1 cellular context compared by ENCODE assay signal in genomic region chrX:9995855-9996339, GRCh38.
TF ChIP-seq lines count a peak whose summit lies in the region.

No MANE protein-coding gene starts in this region.

TF ChIP-seq in GM12878, 131 proteins besides CTCF, POLR2A, EP300 and RAD21 (continued from another document):
- TF ChIP-seq, protein P1, sequence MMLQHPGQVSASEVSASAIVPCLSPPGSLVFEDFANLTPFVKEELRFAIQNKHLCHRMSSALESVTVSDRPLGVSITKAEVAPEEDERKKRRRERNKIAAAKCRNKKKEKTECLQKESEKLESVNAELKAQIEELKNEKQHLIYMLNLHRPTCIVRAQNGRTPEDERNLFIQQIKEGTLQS (IDR thresholded peaks at IDR 0.05; ENCODE audit: borderline replicate concordance, extremely low read depth, low read depth, low read length): peak; percentile 54; the same call in 1 of the 2 replicates
- TF ChIP-seq TARDBP (IDR thresholded peaks at IDR 0.05; ENCODE audit: borderline replicate concordance) (no peak), HCFC1 (IDR thresholded peaks at IDR 0.05; ENCODE audit: low read length) (no peak), MYB (IDR thresholded peaks at IDR 0.05; ENCODE audit: borderline replicate concordance, low read depth, low read length) (no peak), TBL1XR1 (IDR thresholded peaks at IDR 0.05; ENCODE audit: low read depth, low read length) (no peak), TCF7 (IDR thresholded peaks at IDR 0.05; ENCODE audit: borderline replicate concordance) (no peak), SMAD5 (IDR thresholded peaks at IDR 0.05; ENCODE audit: low read depth) (no peak), ZZZ3 (IDR thresholded peaks at IDR 0.05; ENCODE audit: control insufficient read depth, insufficient read length, low read depth) (no peak), MYC (IDR thresholded peaks at IDR 0.05; ENCODE audit: insufficient read depth, insufficient read length, insufficient replicate concordance, low read length, severe bottlenecking) (no peak), PAX5 (IDR thresholded peaks at IDR 0.05; ENCODE audit: borderline replicate concordance, low read depth, low read length) (no peak), STAT1 (conservative IDR thresholded peaks at IDR 0.05) (no peak), SUZ12 (IDR thresholded peaks at IDR 0.05; ENCODE audit: unreplicated experiment) (no peak), BCLAF1 (IDR thresholded peaks at IDR 0.05) (no peak), HDAC6 (IDR thresholded peaks at IDR 0.05; ENCODE audit: unreplicated experiment) (no peak)
- TF ChIP-seq, protein P2, sequence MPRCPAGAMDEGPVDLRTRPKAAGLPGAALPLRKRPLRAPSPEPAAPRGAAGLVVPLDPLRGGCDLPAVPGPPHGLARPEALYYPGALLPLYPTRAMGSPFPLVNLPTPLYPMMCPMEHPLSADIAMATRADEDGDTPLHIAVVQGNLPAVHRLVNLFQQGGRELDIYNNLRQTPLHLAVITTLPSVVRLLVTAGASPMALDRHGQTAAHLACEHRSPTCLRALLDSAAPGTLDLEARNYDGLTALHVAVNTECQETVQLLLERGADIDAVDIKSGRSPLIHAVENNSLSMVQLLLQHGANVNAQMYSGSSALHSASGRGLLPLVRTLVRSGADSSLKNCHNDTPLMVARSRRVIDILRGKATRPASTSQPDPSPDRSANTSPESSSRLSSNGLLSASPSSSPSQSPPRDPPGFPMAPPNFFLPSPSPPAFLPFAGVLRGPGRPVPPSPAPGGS (IDR thresholded peaks at IDR 0.05; ENCODE audit: borderline replicate concordance, insufficient read depth, low read depth, low read length, poor library complexity, severe bottlenecking): no peak
- TF ChIP-seq, protein P3, sequence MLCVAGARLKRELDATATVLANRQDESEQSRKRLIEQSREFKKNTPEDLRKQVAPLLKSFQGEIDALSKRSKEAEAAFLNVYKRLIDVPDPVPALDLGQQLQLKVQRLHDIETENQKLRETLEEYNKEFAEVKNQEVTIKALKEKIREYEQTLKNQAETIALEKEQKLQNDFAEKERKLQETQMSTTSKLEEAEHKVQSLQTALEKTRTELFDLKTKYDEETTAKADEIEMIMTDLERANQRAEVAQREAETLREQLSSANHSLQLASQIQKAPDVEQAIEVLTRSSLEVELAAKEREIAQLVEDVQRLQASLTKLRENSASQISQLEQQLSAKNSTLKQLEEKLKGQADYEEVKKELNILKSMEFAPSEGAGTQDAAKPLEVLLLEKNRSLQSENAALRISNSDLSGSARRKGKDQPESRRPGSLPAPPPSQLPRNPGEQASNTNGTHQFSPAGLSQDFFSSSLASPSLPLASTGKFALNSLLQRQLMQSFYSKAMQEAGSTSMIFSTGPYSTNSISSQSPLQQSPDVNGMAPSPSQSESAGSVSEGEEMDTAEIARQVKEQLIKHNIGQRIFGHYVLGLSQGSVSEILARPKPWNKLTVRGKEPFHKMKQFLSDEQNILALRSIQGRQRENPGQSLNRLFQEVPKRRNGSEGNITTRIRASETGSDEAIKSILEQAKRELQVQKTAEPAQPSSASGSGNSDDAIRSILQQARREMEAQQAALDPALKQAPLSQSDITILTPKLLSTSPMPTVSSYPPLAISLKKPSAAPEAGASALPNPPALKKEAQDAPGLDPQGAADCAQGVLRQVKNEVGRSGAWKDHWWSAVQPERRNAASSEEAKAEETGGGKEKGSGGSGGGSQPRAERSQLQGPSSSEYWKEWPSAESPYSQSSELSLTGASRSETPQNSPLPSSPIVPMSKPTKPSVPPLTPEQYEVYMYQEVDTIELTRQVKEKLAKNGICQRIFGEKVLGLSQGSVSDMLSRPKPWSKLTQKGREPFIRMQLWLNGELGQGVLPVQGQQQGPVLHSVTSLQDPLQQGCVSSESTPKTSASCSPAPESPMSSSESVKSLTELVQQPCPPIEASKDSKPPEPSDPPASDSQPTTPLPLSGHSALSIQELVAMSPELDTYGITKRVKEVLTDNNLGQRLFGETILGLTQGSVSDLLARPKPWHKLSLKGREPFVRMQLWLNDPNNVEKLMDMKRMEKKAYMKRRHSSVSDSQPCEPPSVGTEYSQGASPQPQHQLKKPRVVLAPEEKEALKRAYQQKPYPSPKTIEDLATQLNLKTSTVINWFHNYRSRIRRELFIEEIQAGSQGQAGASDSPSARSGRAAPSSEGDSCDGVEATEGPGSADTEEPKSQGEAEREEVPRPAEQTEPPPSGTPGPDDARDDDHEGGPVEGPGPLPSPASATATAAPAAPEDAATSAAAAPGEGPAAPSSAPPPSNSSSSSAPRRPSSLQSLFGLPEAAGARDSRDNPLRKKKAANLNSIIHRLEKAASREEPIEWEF (IDR thresholded peaks at IDR 0.05; ENCODE audit: insufficient replicate concordance, low read depth, low read length): no peak
- TF ChIP-seq, protein P4, sequence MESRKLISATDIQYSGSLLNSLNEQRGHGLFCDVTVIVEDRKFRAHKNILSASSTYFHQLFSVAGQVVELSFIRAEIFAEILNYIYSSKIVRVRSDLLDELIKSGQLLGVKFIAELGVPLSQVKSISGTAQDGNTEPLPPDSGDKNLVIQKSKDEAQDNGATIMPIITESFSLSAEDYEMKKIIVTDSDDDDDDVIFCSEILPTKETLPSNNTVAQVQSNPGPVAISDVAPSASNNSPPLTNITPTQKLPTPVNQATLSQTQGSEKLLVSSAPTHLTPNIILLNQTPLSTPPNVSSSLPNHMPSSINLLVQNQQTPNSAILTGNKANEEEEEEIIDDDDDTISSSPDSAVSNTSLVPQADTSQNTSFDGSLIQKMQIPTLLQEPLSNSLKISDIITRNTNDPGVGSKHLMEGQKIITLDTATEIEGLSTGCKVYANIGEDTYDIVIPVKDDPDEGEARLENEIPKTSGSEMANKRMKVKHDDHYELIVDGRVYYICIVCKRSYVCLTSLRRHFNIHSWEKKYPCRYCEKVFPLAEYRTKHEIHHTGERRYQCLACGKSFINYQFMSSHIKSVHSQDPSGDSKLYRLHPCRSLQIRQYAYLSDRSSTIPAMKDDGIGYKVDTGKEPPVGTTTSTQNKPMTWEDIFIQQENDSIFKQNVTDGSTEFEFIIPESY (IDR thresholded peaks at IDR 0.05): no peak
